ENCODE assay signal across 1 cellular context in the genomic region with DNA sequence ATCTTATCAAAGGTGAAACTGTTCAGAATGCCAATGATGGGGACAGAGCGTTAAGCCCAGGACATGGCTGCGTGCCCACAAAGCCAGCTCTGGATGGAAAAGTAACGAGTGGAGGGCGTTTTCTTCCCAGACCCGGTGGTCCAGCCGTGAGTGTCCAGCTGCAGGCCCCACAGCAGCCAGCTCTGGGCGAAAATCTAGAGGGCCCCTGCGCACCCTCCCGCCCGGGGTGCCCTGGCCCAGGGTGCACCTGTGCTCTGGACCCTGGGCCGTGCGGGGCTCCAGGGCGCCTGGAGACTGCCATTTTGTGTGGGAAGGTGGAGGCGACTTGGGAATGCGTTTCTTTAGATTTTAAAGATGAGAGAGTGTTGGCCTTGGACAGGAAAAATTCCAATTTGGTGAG.
A peak's percentile ranks its signal among the peaks of the same experiment; 100 is the strongest.
TF ChIP-seq lines count a peak whose summit lies in the region.

No MANE protein-coding gene starts in this region.

TF ChIP-seq in HEK293, 187 proteins besides CTCF, POLR2A, EP300 and RAD21:
- TF ChIP-seq, protein P1, sequence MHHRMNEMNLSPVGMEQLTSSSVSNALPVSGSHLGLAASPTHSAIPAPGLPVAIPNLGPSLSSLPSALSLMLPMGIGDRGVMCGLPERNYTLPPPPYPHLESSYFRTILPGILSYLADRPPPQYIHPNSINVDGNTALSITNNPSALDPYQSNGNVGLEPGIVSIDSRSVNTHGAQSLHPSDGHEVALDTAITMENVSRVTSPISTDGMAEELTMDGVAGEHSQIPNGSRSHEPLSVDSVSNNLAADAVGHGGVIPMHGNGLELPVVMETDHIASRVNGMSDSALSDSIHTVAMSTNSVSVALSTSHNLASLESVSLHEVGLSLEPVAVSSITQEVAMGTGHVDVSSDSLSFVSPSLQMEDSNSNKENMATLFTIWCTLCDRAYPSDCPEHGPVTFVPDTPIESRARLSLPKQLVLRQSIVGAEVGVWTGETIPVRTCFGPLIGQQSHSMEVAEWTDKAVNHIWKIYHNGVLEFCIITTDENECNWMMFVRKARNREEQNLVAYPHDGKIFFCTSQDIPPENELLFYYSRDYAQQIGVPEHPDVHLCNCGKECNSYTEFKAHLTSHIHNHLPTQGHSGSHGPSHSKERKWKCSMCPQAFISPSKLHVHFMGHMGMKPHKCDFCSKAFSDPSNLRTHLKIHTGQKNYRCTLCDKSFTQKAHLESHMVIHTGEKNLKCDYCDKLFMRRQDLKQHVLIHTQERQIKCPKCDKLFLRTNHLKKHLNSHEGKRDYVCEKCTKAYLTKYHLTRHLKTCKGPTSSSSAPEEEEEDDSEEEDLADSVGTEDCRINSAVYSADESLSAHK (tag by site-specific recombination; IDR thresholded peaks at IDR 0.05): 0 out of 2 replicates have a peak, but pooled peaks have one; percentile 14
- TF ChIP-seq ZNF600 (tag by site-specific recombination; IDR thresholded peaks at IDR 0.05): no peak
TF ChIP-seq in HEK293: peak in this region for 1.
